10 cellular contexts compared by ENCODE assay signal in genomic region chr2:173151671-173152398, GRCh38.
DNase-seq lines count a peak whose midpoint lies in the region; ATAC-seq and FAIRE-seq lines count a peak whose summit lies in the region.
"Had no signal": no experiment of that assay in that cellular context is flagged by ENCODE, and none has a peak within 500 bp of the region (broad histone marks: within the 10 kb centered on the region; RNA-seq: fewer than 3 reads in every experiment).

No MANE protein-coding gene starts in this region.

- H3K27ac ChIP-seq in right cardiac atrium (ENCODE audit: low read length) = no peak overlapping the region

- FAIRE-seq in GM18507 (lab: Jason Lieb, UNC) = peak; percentile 41
- no peak for FAIRE-seq in urothelium cell line (lab: Jason Lieb, UNC)
- FAIRE-seq: H1, small intestine had no signal

- no peak for DNase-seq in GM18507 (ENCODE audit: extremely low spot score, insufficient read length, low read depth)
- DNase-seq in RPMI7951 (ENCODE audit: low read depth) = peak; percentile 54
- DNase-seq in lung microvascular endothelial cell (ENCODE audit: low read depth in 2 of 2) = peak; percentile 18 to 66
- no peak for DNase-seq in urothelium cell line (ENCODE audit: low spot score)
- no peak for DNase-seq in right cardiac atrium
- no peak for DNase-seq in NCI-H1436 treated with DMSO at 0.1 percent for 48 hours (lab: John Stamatoyannopoulos, UW)
- DNase-seq: small intestine had no signal

- H3K4me3 ChIP-seq in right cardiac atrium (ENCODE audit: low read length) = no peak overlapping the region

- H3K4me1 ChIP-seq in right cardiac atrium (ENCODE audit: control insufficient read depth, insufficient read depth, low read length) = peaks cover 6% of the 10 kb centered on the region

- no peaks in the 10 kb centered on the region for H3K27me3 ChIP-seq in right cardiac atrium (ENCODE audit: control insufficient read depth, insufficient read depth)

- 51% methylated on average over 3 of the region's 3 CpGs for WGBS in right cardiac atrium

- no peaks in the 10 kb centered on the region for H3K9me3 ChIP-seq in right cardiac atrium (ENCODE audit: control insufficient read depth, low read length)

- ATAC-seq in HG02678 (IDR thresholded peaks at IDR 0.05; ENCODE audit: unreplicated experiment) = peak; percentile 62
- no peak for ATAC-seq in right cardiac atrium
- no peak for ATAC-seq in HG03457 (IDR thresholded peaks at IDR 0.05; ENCODE audit: unreplicated experiment)

- intact Hi-C loops in right cardiac atrium (cut with DNase I) = no loop called here

Comparison
In these comparisons a context has a peak if more than half of its experiments do, and no peak if none do; other contexts are left out.
1. DNase-seq: peak in RPMI7951 (single experiment) and lung microvascular endothelial cell (2 of 2); none in GM18507 (single experiment), urothelium cell line (single experiment), right cardiac atrium (0 of 3) and NCI-H1436 treated with DMSO at 0.1 percent for 48 hours (single experiment).